ENCODE assay signal across 9 cellular contexts in genomic region chr7:90412458-90413184, GRCh38. TPM values are rescaled to one million over a fixed set of nuclear protein-coding genes. Genes with fewer than 3 reads are reported as not detected.
DNase-seq lines count a peak whose midpoint lies in the region; ATAC-seq, FAIRE-seq and TF ChIP-seq lines count a peak whose summit lies in the region.
"Had no signal": no experiment of that assay in that cellular context is flagged by ENCODE, and none has a peak within 500 bp of the region (broad histone marks: within the 10 kb centered on the region; RNA-seq: fewer than 3 reads in every experiment).

No MANE protein-coding gene starts in this region.

- H3K27ac ChIP-seq in foreskin keratinocyte, result no peak overlapping the region

- peak; percentile 68 for ATAC-seq in GM19395 (IDR thresholded peaks at IDR 0.05; ENCODE audit: unreplicated experiment)
- ATAC-seq in foreskin keratinocyte, result peak; percentile 62

- peak; percentile 16 for DNase-seq in COR-L47 (lab: John Stamatoyannopoulos, UW)
- peak; percentile 22 for DNase-seq in RCC 7860 (ENCODE audit: low spot score)
- DNase-seq in foreskin keratinocyte, result peak in 1 of 2 donors; percentile 15
- no peak for DNase-seq in type B pancreatic cell (ENCODE audit: extremely low spot score, unreplicated experiment)
- DNase-seq in SKM-1 (lab: John Stamatoyannopoulos, UW; ENCODE audit: unreplicated experiment), result no peak
- no peak for DNase-seq in GF-D8 (lab: John Stamatoyannopoulos, UW)
- no peak for DNase-seq in AG20443 (ENCODE audit: low spot score)
- DNase-seq: activated naive CD8-positive, alpha-beta T cell treated with anti-CD3 and anti-CD28 coated beads, Interleukin-2, amount 10 ng/mL, durations not matched to agents 7 days and 5 days had no signal

- no peak overlapping the region for H3K4me3 Mint-ChIP-seq in type B pancreatic cell
- H3K4me3 Mint-ChIP-seq: activated naive CD8-positive, alpha-beta T cell treated with anti-CD3 and anti-CD28 coated beads, Interleukin-2, amount 10 ng/mL, durations not matched to agents 7 days and 5 days had no signal

- no peaks in the 10 kb centered on the region for H3K27me3 ChIP-seq in foreskin keratinocyte

- H3K4me1 Mint-ChIP-seq in type B pancreatic cell (ENCODE audit: unreplicated experiment), result peaks cover 3% of the 10 kb centered on the region
- H3K4me1 Mint-ChIP-seq: activated naive CD8-positive, alpha-beta T cell treated with anti-CD3 and anti-CD28 coated beads, Interleukin-2, amount 10 ng/mL, durations not matched to agents 7 days and 5 days had no signal

- TF ChIP-seq CTCF in foreskin keratinocyte (conservative IDR thresholded peaks at IDR 0.05) (peak; percentile 55), type B pancreatic cell (conservative IDR thresholded peaks at IDR 0.05) (peak; percentile 32)

- no peaks in the 10 kb centered on the region for H3K27me3 Mint-ChIP-seq in type B pancreatic cell
- H3K27me3 Mint-ChIP-seq: activated naive CD8-positive, alpha-beta T cell treated with anti-CD3 and anti-CD28 coated beads, Interleukin-2, amount 10 ng/mL, durations not matched to agents 7 days and 5 days had no signal

- H3K4me1 ChIP-seq in foreskin keratinocyte, result peaks cover 12% of the 10 kb centered on the region

- H3K36me3 Mint-ChIP-seq in type B pancreatic cell, result peaks cover 18% of the 10 kb centered on the region

- no peak overlapping the region for H3K27ac Mint-ChIP-seq in type B pancreatic cell
- H3K27ac Mint-ChIP-seq: activated naive CD8-positive, alpha-beta T cell treated with anti-CD3 and anti-CD28 coated beads, Interleukin-2, amount 10 ng/mL, durations not matched to agents 7 days and 5 days had no signal

- H3K9me3 Mint-ChIP-seq in type B pancreatic cell, result no peaks in the 10 kb centered on the region
- H3K9me3 Mint-ChIP-seq: activated naive CD8-positive, alpha-beta T cell treated with anti-CD3 and anti-CD28 coated beads, Interleukin-2, amount 10 ng/mL, durations not matched to agents 7 days and 5 days had no signal

- FAIRE-seq in RCC 7860 (lab: Jason Lieb, UNC), result no peak

RNA-seq across cellular contexts. Expression of gene CLDN12, which starts 9.4 kb away (rescaled TPM):
- total RNA-seq in foreskin keratinocyte (31.3 and 35.1 TPM in 2 replicates), type B pancreatic cell (ENCODE audit: low replicate concordance) (34.8 and 36.3 TPM in 2 replicates)
- polyA plus RNA-seq in foreskin keratinocyte, result 11.0 and 12.1 TPM in 2 replicates

RNA-seq across cellular contexts. Expression of gene PTTG1IP2, which starts 56.8 kb away (rescaled TPM):
- total RNA-seq in foreskin keratinocyte (not detected in 2 replicates), type B pancreatic cell (ENCODE audit: low replicate concordance) (not detected in 2 replicates)
- not detected in 2 replicates for polyA plus RNA-seq in foreskin keratinocyte
- total RNA-seq: activated naive CD8-positive, alpha-beta T cell treated with anti-CD3 and anti-CD28 coated beads, Interleukin-2, amount 10 ng/mL, durations not matched to agents 7 days and 5 days had no signal

Comparison
In these comparisons a context has a peak if more than half of its experiments do, and no peak if none do; other contexts are left out.
1. DNase-seq: peak in COR-L47 (single experiment) and RCC 7860 (single experiment); none in type B pancreatic cell (single experiment), SKM-1 (single experiment), GF-D8 (single experiment) and AG20443 (single experiment).